26 cellular contexts compared by ENCODE assay signal in genomic region chr20:36311141-36311853, GRCh38. TPM values are rescaled to one million over a fixed set of nuclear protein-coding genes. Genes with fewer than 3 reads are reported as not detected.
DNase-seq lines count a peak whose midpoint lies in the region; ATAC-seq and TF ChIP-seq lines count a peak whose summit lies in the region.
"Had no signal": no experiment of that assay in that cellular context is flagged by ENCODE, and none has a peak within 500 bp of the region (broad histone marks: within the 10 kb centered on the region; RNA-seq: fewer than 3 reads in every experiment).

No MANE protein-coding gene starts in this region.

- H3K36me3 ChIP-seq in RWPE2 (ENCODE audit: low read depth) (no peaks in the 10 kb centered on the region), tibial nerve (no peaks in the 10 kb centered on the region)
- H3K36me3 ChIP-seq: colonic mucosa, neural progenitor cell, prostate gland had no signal

- no peaks in the 10 kb centered on the region for H3K9me3 ChIP-seq in RWPE2 (ENCODE audit: severe bottlenecking)
- H3K9me3 ChIP-seq in tibial nerve = no peaks in the 10 kb centered on the region
- H3K9me3 ChIP-seq: colonic mucosa, prostate gland had no signal

- H3K27ac ChIP-seq in RWPE2 (ENCODE audit: poor library complexity, severe bottlenecking) (no peak overlapping the region), tibial nerve (no peak overlapping the region)
- H3K27ac ChIP-seq: colonic mucosa, foreskin keratinocyte, hepatocyte, neural progenitor cell, prostate gland had no signal

- no peak for ATAC-seq in RWPE2 (ENCODE audit: low read depth)
- ATAC-seq: activated CD4-positive, alpha-beta T cell treated with anti-CD3 and anti-CD28 coated beads for 36 hours; foreskin keratinocyte; HCT116; left cardiac atrium had no signal

- DNase-seq in stimulated activated CD4-positive, alpha-beta T cell treated with anti-CD3 and anti-CD28 coated beads, Interleukin-4, amount 100 ng/mL, for 24 hours = peak; percentile 1
- DNase-seq in stimulated activated CD4-positive, alpha-beta T cell treated with anti-CD3 and anti-CD28 coated beads, Interleukin-4, amount 100 ng/mL, for 4 hours = no peak
- DNase-seq in RWPE2 (ENCODE audit: low spot score) (peak; percentile 72), mesenteric fat pad (ENCODE audit: low spot score) (peak; percentile 69), tibial nerve (ENCODE audit: low spot score in 2 of 2) (no peak), D341Med (ENCODE audit: low spot score) (no peak)
- DNase-seq in activated CD4-positive, alpha-beta T cell treated with anti-CD3 and anti-CD28 coated beads, Interleukin-2, amount 50 U/mL, for 48 hours = no peak
- DNase-seq: activated CD4-positive, alpha-beta T cell treated with anti-CD3 and anti-CD28 coated beads for 36 hours; activated CD8-positive, alpha-beta memory T cell treated with anti-CD3 and anti-CD28 coated beads, Interleukin-2, amount 50 U/mL, for 4 hours; activated naive CD4-positive, alpha-beta T cell treated with anti-CD3 and anti-CD28 coated beads, Interleukin-2, amount 10 ng/mL, durations not matched to agents 7 days and 5 days; C1 segment of cervical spinal cord; colonic mucosa; COR-L47; DMS79; effector CD8-positive, alpha-beta T cell; foreskin keratinocyte; GDM1; left cardiac atrium; NCI-H446 treated with DMSO at 0.1 percent for 48 hours; NCI-H82; RPMI8226; T-helper 2 cell had no signal

- TF ChIP-seq POLR2A in tibial nerve (IDR thresholded peaks at IDR 0.05) = no peak

- no peak for TF ChIP-seq CTCF in RWPE2 (IDR thresholded peaks at IDR 0.05; ENCODE audit: poor library complexity, severe bottlenecking)
- no peak for TF ChIP-seq CTCF in tibial nerve (IDR thresholded peaks at IDR 0.05)

- H3K4me3 ChIP-seq in RWPE2 (ENCODE audit: severe bottlenecking) (no peak overlapping the region), tibial nerve (no peak overlapping the region)
- H3K4me3 ChIP-seq: colonic mucosa, hepatocyte, neural progenitor cell, prostate gland had no signal

- TF ChIP-seq EP300 in tibial nerve (IDR thresholded peaks at IDR 0.05) = no peak

- peaks cover 47% of the 10 kb centered on the region for H3K27me3 ChIP-seq in RWPE2 (ENCODE audit: insufficient read depth, poor library complexity, severe bottlenecking)
- peaks cover 0 to 75% of the 10 kb centered on the region in 2 donors for H3K27me3 ChIP-seq in tibial nerve

- H3K4me1 ChIP-seq in RWPE2 (ENCODE audit: insufficient read depth, poor library complexity, severe bottlenecking) (no peaks in the 10 kb centered on the region), tibial nerve (peaks cover 0 to 13% (median 7%) of the 10 kb centered on the region in 4 donors)
- H3K4me1 ChIP-seq: colonic mucosa, foreskin keratinocyte had no signal

- WGBS in tibial nerve, 2 donors = 50 to 54% methylated on average over 17 of the region's 17 CpGs

RNA-seq across cellular contexts. Expression of gene DLGAP4, which starts 5.2 kb away (rescaled TPM):
- total RNA-seq in mesenteric fat pad (83.1 TPM), tibial nerve (10 to 100 TPM; 46.1 to 97.5 (median 52.5) TPM)

Comparison
In these comparisons a context has a peak if more than half of its experiments do, and no peak if none do; other contexts are left out.
1. DNase-seq: peak in stimulated activated CD4-positive, alpha-beta T cell treated with anti-CD3 and anti-CD28 coated beads, Interleukin-4, amount 100 ng/mL, for 24 hours (single experiment), RWPE2 (single experiment) and mesenteric fat pad (single experiment); none in stimulated activated CD4-positive, alpha-beta T cell treated with anti-CD3 and anti-CD28 coated beads, Interleukin-4, amount 100 ng/mL, for 4 hours (0 of 2), tibial nerve (0 of 2), D341Med (single experiment) and activated CD4-positive, alpha-beta T cell treated with anti-CD3 and anti-CD28 coated beads, Interleukin-2, amount 50 U/mL, for 48 hours (0 of 2).